ENCODE assay signal across 2 cellular contexts in genomic region chr19:49309087-49309486, GRCh38.
TF ChIP-seq lines count a peak whose summit lies in the region.

No MANE protein-coding gene starts in this region.

TF ChIP-seq in GM12891, 5 proteins besides CTCF, POLR2A, EP300 and RAD21:
- TF ChIP-seq PAX5 (IDR thresholded peaks at IDR 0.05; ENCODE audit: insufficient read depth, low read length, severe bottlenecking) (no peak), POLR2AphosphoS5 (IDR thresholded peaks at IDR 0.05; ENCODE audit: low read depth, low read length) (no peak), TAF1 (IDR thresholded peaks at IDR 0.05; ENCODE audit: low read depth, low read length) (no peak), POU2F2 (IDR thresholded peaks at IDR 0.05; ENCODE audit: low read depth, low read length) (no peak), SPI1 (IDR thresholded peaks at IDR 0.05; ENCODE audit: low read depth, low read length) (no peak)
TF ChIP-seq in GM12891: peak in this region for 0.

TF ChIP-seq in K562, 482 proteins besides CTCF, POLR2A, EP300 and RAD21:
- no peak for TF ChIP-seq DNMT1 (IDR thresholded peaks at IDR 0.05)
- no peak for TF ChIP-seq MTA1 (IDR thresholded peaks at IDR 0.05; ENCODE audit: borderline replicate concordance)
- no peak for TF ChIP-seq MYC (IDR thresholded peaks at IDR 0.05; ENCODE audit: low read depth, low read length)
- no peak for TF ChIP-seq MYC (CRISPR knock-in tag; IDR thresholded peaks at IDR 0.05; ENCODE audit: borderline replicate concordance, low read depth)
- no peak for TF ChIP-seq KAT8 (IDR thresholded peaks at IDR 0.05; ENCODE audit: low read depth)
- no peak for TF ChIP-seq NR1H2 (CRISPR knock-in tag; IDR thresholded peaks at IDR 0.05)
- TF ChIP-seq, protein P1, sequence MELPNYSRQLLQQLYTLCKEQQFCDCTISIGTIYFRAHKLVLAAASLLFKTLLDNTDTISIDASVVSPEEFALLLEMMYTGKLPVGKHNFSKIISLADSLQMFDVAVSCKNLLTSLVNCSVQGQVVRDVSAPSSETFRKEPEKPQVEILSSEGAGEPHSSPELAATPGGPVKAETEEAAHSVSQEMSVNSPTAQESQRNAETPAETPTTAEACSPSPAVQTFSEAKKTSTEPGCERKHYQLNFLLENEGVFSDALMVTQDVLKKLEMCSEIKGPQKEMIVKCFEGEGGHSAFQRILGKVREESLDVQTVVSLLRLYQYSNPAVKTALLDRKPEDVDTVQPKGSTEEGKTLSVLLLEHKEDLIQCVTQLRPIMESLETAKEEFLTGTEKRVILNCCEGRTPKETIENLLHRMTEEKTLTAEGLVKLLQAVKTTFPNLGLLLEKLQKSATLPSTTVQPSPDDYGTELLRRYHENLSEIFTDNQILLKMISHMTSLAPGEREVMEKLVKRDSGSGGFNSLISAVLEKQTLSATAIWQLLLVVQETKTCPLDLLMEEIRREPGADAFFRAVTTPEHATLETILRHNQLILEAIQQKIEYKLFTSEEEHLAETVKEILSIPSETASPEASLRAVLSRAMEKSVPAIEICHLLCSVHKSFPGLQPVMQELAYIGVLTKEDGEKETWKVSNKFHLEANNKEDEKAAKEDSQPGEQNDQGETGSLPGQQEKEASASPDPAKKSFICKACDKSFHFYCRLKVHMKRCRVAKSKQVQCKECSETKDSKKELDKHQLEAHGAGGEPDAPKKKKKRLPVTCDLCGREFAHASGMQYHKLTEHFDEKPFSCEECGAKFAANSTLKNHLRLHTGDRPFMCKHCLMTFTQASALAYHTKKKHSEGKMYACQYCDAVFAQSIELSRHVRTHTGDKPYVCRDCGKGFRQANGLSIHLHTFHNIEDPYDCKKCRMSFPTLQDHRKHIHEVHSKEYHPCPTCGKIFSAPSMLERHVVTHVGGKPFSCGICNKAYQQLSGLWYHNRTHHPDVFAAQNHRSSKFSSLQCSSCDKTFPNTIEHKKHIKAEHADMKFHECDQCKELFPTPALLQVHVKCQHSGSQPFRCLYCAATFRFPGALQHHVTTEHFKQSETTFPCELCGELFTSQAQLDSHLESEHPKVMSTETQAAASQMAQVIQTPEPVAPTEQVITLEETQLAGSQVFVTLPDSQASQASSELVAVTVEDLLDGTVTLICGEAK (IDR thresholded peaks at IDR 0.05), result no peak
- TF ChIP-seq, protein P1 (CRISPR knock-in tag; IDR thresholded peaks at IDR 0.05), result no peak
- no peak for TF ChIP-seq NFE2 (IDR thresholded peaks at IDR 0.05; ENCODE audit: low read depth)
- no peak for TF ChIP-seq ZNF184 (CRISPR knock-in tag; IDR thresholded peaks at IDR 0.05)
- no peak for TF ChIP-seq SMARCA4 (IDR thresholded peaks at IDR 0.05)
TF ChIP-seq in K562: peak in this region for 0.
